ENCODE assay signal across 1 cellular context in genomic region chr2:168244318-168244717, GRCh38.
TF ChIP-seq lines count a peak whose summit lies in the region.

No MANE protein-coding gene starts in this region.

TF ChIP-seq in SK-N-SH, 30 proteins besides CTCF, POLR2A, EP300 and RAD21 (continued from another document):
- TF ChIP-seq TAF1 (IDR thresholded peaks at IDR 0.05; ENCODE audit: borderline replicate concordance, low read depth, low read length) (no peak), FOXM1 (IDR thresholded peaks at IDR 0.05; ENCODE audit: low read depth) (no peak), RCOR1 (IDR thresholded peaks at IDR 0.05; ENCODE audit: low read length) (no peak), REST (IDR thresholded peaks at IDR 0.05; ENCODE audit: low read depth, low read length) (no peak)
TF ChIP-seq in SK-N-SH: peak in this region for 0.
